1 cellular context compared by ENCODE assay signal in the genomic region with DNA sequence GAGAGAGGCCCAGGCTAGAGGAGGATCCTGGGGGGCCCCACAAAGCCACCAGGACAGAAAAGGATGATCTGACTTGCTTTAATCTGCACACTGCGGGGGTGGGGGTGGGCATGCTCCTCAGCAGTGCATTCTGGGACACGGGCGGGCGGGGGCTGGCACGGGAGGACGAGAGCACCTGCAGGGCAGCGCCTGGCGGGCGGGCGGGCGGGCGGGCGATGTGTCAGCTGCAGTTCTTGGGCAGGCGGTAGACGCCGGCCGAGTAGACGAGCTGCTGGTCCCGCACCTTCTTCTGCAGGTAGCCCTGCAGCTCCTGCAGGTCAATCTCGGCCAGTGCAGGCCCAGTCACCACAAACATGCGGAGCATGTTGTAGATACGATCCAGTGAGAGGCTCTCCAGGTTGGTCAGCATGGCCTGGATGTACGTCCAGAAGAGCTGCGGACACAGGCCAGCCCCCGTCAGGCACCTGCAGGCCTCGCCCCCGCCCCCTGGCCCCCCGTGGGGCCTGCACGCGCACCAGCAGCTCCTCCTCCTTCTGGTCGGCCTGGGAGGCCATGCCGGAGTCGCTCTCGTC.
TF ChIP-seq lines count a peak whose summit lies in the region.

No MANE protein-coding gene starts in this region.

TF ChIP-seq in GM23338, 12 proteins besides CTCF, POLR2A, EP300 and RAD21 (continued from another document):
- TF ChIP-seq, protein P1, sequence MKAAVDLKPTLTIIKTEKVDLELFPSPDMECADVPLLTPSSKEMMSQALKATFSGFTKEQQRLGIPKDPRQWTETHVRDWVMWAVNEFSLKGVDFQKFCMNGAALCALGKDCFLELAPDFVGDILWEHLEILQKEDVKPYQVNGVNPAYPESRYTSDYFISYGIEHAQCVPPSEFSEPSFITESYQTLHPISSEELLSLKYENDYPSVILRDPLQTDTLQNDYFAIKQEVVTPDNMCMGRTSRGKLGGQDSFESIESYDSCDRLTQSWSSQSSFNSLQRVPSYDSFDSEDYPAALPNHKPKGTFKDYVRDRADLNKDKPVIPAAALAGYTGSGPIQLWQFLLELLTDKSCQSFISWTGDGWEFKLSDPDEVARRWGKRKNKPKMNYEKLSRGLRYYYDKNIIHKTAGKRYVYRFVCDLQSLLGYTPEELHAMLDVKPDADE (IDR thresholded peaks at IDR 0.05): no peak
- TF ChIP-seq NANOG (IDR thresholded peaks at IDR 0.05; ENCODE audit: borderline replicate concordance): no peak
TF ChIP-seq in GM23338: peak in this region for 0.
